ENCODE assay signal across 4 cellular contexts in the genomic region with DNA sequence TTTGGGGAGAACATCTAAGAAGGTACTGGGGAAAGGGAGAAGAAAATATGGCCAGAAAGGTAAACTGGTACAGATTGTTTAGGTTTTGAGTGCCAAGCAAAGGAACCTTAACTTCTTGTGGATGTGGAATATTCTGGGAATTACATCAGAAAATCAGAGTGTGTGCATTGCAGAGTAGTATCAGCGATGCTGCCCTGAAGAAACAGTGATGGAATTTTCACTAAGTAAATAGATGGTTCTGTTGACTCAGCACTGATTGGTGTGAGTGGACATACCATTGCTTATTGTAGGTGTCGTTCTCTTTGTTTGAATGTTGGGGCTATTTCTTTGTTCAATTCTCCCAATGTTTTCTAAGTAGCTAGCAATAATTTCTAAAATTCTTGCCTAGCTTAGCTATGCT.
TF ChIP-seq lines count a peak whose summit lies in the region.

No MANE protein-coding gene starts in this region.

TF ChIP-seq in A549, 52 proteins besides CTCF, POLR2A, EP300 and RAD21 (continues in another document):
- TF ChIP-seq MAFK (IDR thresholded peaks at IDR 0.05; ENCODE audit: partially characterized antibody) (peak; percentile 89), ESRRA (IDR thresholded peaks at IDR 0.05; ENCODE audit: borderline replicate concordance, low read length) (no peak), HEYL (CRISPR knock-in tag; IDR thresholded peaks at IDR 0.05) (no peak), CEBPB (IDR thresholded peaks at IDR 0.05) (0 out of 4 replicates have a peak, but pooled peaks of 1 of the 2 experiments have one; percentile 23), FOXS1 (CRISPR knock-in tag; IDR thresholded peaks at IDR 0.05) (no peak), ZSCAN20 (CRISPR knock-in tag; IDR thresholded peaks at IDR 0.05) (no peak), POLR2AphosphoS2 (conservative IDR thresholded peaks at IDR 0.05; ENCODE audit: low read length) (no peak), RCOR1 (IDR thresholded peaks at IDR 0.05; ENCODE audit: low read depth, low read length) (no peak)
- TF ChIP-seq, protein P1, sequence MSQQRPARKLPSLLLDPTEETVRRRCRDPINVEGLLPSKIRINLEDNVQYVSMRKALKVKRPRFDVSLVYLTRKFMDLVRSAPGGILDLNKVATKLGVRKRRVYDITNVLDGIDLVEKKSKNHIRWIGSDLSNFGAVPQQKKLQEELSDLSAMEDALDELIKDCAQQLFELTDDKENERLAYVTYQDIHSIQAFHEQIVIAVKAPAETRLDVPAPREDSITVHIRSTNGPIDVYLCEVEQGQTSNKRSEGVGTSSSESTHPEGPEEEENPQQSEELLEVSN (IDR thresholded peaks at IDR 0.05; ENCODE audit: borderline replicate concordance, low read depth), result no peak
- TF ChIP-seq, protein P2, sequence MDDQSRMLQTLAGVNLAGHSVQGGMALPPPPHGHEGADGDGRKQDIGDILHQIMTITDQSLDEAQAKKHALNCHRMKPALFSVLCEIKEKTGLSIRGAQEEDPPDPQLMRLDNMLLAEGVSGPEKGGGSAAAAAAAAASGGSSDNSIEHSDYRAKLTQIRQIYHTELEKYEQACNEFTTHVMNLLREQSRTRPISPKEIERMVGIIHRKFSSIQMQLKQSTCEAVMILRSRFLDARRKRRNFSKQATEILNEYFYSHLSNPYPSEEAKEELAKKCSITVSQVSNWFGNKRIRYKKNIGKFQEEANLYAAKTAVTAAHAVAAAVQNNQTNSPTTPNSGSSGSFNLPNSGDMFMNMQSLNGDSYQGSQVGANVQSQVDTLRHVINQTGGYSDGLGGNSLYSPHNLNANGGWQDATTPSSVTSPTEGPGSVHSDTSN (IDR thresholded peaks at IDR 0.05), result no peak
- TF ChIP-seq, protein P3, sequence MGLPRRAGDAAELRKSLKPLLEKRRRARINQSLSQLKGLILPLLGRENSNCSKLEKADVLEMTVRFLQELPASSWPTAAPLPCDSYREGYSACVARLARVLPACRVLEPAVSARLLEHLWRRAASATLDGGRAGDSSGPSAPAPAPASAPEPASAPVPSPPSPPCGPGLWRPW (IDR thresholded peaks at IDR 0.05), result no peak
- TF ChIP-seq, protein P4, sequence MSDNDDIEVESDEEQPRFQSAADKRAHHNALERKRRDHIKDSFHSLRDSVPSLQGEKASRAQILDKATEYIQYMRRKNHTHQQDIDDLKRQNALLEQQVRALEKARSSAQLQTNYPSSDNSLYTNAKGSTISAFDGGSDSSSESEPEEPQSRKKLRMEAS (IDR thresholded peaks at IDR 0.05), result no peak
- TF ChIP-seq, protein P5, sequence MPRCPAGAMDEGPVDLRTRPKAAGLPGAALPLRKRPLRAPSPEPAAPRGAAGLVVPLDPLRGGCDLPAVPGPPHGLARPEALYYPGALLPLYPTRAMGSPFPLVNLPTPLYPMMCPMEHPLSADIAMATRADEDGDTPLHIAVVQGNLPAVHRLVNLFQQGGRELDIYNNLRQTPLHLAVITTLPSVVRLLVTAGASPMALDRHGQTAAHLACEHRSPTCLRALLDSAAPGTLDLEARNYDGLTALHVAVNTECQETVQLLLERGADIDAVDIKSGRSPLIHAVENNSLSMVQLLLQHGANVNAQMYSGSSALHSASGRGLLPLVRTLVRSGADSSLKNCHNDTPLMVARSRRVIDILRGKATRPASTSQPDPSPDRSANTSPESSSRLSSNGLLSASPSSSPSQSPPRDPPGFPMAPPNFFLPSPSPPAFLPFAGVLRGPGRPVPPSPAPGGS (IDR thresholded peaks at IDR 0.05), result no peak

TF ChIP-seq in IMR-90, 13 proteins besides CTCF, POLR2A, EP300 and RAD21:
- TF ChIP-seq SMC3 (IDR thresholded peaks at IDR 0.05; ENCODE audit: low read depth, low read length), result no peak
- 0 out of 2 replicates have a peak, but pooled peaks have one; percentile 21 for TF ChIP-seq MAFK (IDR thresholded peaks at IDR 0.05; ENCODE audit: low read depth, low read length)

TF ChIP-seq in WTC11, 78 proteins besides CTCF, POLR2A, EP300 and RAD21:
- TF ChIP-seq GABPB1 (CRISPR knock-in tag; IDR thresholded peaks at IDR 0.05) (peak; percentile 57), FOXJ3 (CRISPR knock-in tag; IDR thresholded peaks at IDR 0.05; ENCODE audit: borderline replicate concordance) (no peak)

TF ChIP-seq in H1, 55 proteins besides CTCF, POLR2A, EP300 and RAD21:
- TF ChIP-seq CTBP2 (IDR thresholded peaks at IDR 0.05; ENCODE audit: borderline replicate concordance, insufficient read depth, insufficient read length, low read length), result no peak
- no peak for TF ChIP-seq HDAC2 (IDR thresholded peaks at IDR 0.05; ENCODE audit: borderline replicate concordance in 1 of 2, low read depth in 2 of 2, low read length in 2 of 2)
- no peak for TF ChIP-seq BCL11A (IDR thresholded peaks at IDR 0.05; ENCODE audit: low read depth in 2 of 2, low read length in 2 of 2)
- no peak for TF ChIP-seq CEBPB (IDR thresholded peaks at IDR 0.05; ENCODE audit: low read depth, low read length)
- no peak for TF ChIP-seq RNF2 (IDR thresholded peaks at IDR 0.05; ENCODE audit: borderline replicate concordance, low read depth, low read length, missing control alignments, poor library complexity, severe bottlenecking)
- TF ChIP-seq SIRT6 (IDR thresholded peaks at IDR 0.05; ENCODE audit: low read length), result no peak
- no peak for TF ChIP-seq TCF12 (IDR thresholded peaks at IDR 0.05; ENCODE audit: low read depth, low read length)
- no peak for TF ChIP-seq ZNF274 (IDR thresholded peaks at IDR 0.05; ENCODE audit: borderline replicate concordance, extremely low read depth, low read length)
- TF ChIP-seq EZH2 (IDR thresholded peaks at IDR 0.05; ENCODE audit: low read depth, low read length, severe bottlenecking), result no peak
